ENCODE assay signal across 24 cellular contexts in genomic region chr1:150144606-150145005, GRCh38. TPM values are rescaled to one million over a fixed set of nuclear protein-coding genes. Genes with fewer than 3 reads are reported as not detected.
DNase-seq lines count a peak whose midpoint lies in the region; ATAC-seq and TF ChIP-seq lines count a peak whose summit lies in the region.
"Had no signal": no experiment of that assay in that cellular context is flagged by ENCODE, and none has a peak within 500 bp of the region (broad histone marks: within the 10 kb centered on the region; RNA-seq: fewer than 3 reads in every experiment).

No MANE protein-coding gene starts in this region.

- no peaks in the 10 kb centered on the region for H3K9me3 Mint-ChIP-seq in activated T-helper 17 cell treated with anti-CD3 and anti-CD28 coated beads, Interleukin-2, amount 50 U/mL, for 72 hours
- H3K9me3 Mint-ChIP-seq: naive thymus-derived CD8-positive, alpha-beta T cell had no signal

- H3K27me3 ChIP-seq in left ventricle myocardium inferior (ENCODE audit: low read depth): no peaks in the 10 kb centered on the region
- H3K27me3 ChIP-seq in right cardiac atrium (ENCODE audit: control insufficient read depth, insufficient read depth): no peaks in the 10 kb centered on the region
- H3K27me3 ChIP-seq: esophagus muscularis mucosa, gastrocnemius medialis, pancreas had no signal

- ATAC-seq in right cardiac atrium (no peak), GM19324 (IDR thresholded peaks at IDR 0.05; ENCODE audit: low FRiP score, unreplicated experiment) (no peak)
- ATAC-seq in activated T-helper 17 cell treated with anti-CD3 and anti-CD28 coated beads, Interleukin-2, amount 50 U/mL, for 72 hours (replicated peaks): no peak
- ATAC-seq: gastrocnemius medialis; naive thymus-derived CD8-positive, alpha-beta T cell; pancreas; sciatic nerve had no signal

- peak overlapping the region; percentile 23 for H3K4me3 Mint-ChIP-seq in activated T-helper 17 cell treated with anti-CD3 and anti-CD28 coated beads, Interleukin-2, amount 50 U/mL, for 72 hours
- H3K4me3 Mint-ChIP-seq: activated naive CD8-positive, alpha-beta T cell had no signal

- no peaks in the 10 kb centered on the region for H3K36me3 ChIP-seq in left ventricle myocardium inferior
- H3K36me3 ChIP-seq: gastrocnemius medialis, pancreas had no signal

- TF ChIP-seq CTCF in left ventricle myocardium inferior (IDR thresholded peaks at IDR 0.05; ENCODE audit: borderline replicate concordance): no peak

- no peaks in the 10 kb centered on the region for H3K27me3 Mint-ChIP-seq in activated T-helper 17 cell treated with anti-CD3 and anti-CD28 coated beads, Interleukin-2, amount 50 U/mL, for 72 hours
- H3K27me3 Mint-ChIP-seq: activated naive CD8-positive, alpha-beta T cell; naive thymus-derived CD8-positive, alpha-beta T cell had no signal

- peak overlapping the region; percentile 51 for H3K27ac Mint-ChIP-seq in activated T-helper 17 cell treated with anti-CD3 and anti-CD28 coated beads, Interleukin-2, amount 50 U/mL, for 72 hours
- H3K27ac Mint-ChIP-seq: activated naive CD8-positive, alpha-beta T cell had no signal

- H3K9me3 ChIP-seq in left ventricle myocardium inferior (replicated peaks) (no peaks in the 10 kb centered on the region), right cardiac atrium (ENCODE audit: control insufficient read depth, low read length) (no peaks in the 10 kb centered on the region)
- H3K9me3 ChIP-seq: esophagus muscularis mucosa, gastrocnemius medialis, pancreas had no signal

- intact Hi-C loops in left ventricle myocardium inferior (cut with micrococcal nuclease) (no loop called here), right cardiac atrium (cut with DNase I) (no loop called here)

- H3K27ac ChIP-seq in left ventricle myocardium inferior (replicated peaks) (peak overlapping the region; percentile 34), right cardiac atrium (ENCODE audit: low read length) (no peak overlapping the region)
- H3K27ac ChIP-seq: esophagus muscularis mucosa, gastrocnemius medialis, pancreas, WERI-Rb-1 had no signal

- no peaks in the 10 kb centered on the region for H3K36me3 Mint-ChIP-seq in activated T-helper 17 cell treated with anti-CD3 and anti-CD28 coated beads, Interleukin-2, amount 50 U/mL, for 72 hours (ENCODE audit: low read depth)
- H3K36me3 Mint-ChIP-seq: activated naive CD8-positive, alpha-beta T cell had no signal

- WGBS in right cardiac atrium: 45% methylated on average over 5 of the region's 5 CpGs

- H3K4me3 ChIP-seq in left ventricle myocardium inferior (no peak overlapping the region), right cardiac atrium (ENCODE audit: low read length) (no peak overlapping the region)
- H3K4me3 ChIP-seq: esophagus muscularis mucosa, gastrocnemius medialis, pancreas had no signal

- DNase-seq in left ventricle myocardium inferior (no peak), right cardiac atrium (no peak), MV-4-11 (lab: John Stamatoyannopoulos, UW) (peak; percentile 68), inferior parietal cortex (ENCODE audit: extremely low spot score) (no peak), GM03348 (ENCODE audit: low spot score) (no peak)
- DNase-seq in stimulated activated CD4-positive, alpha-beta T cell treated with anti-CD3 and anti-CD28 coated beads, Interleukin-12 subunit alpha, Interleukin-12 subunit beta, amount 100 ng/mL, for 4 hours: no peak
- DNase-seq: activated CD4-positive, alpha-beta T cell treated with anti-CD3 and anti-CD28 coated beads, Interleukin-2, amount 50 U/mL, for 48 hours; activated T-cell treated with anti-CD3 and anti-CD28 coated beads for 4 hours; effector CD8-positive, alpha-beta T cell; gastrocnemius medialis; H7; Karpas-422; kidney glomerular epithelial cell; mesenchymal stem cell; naive thymus-derived CD8-positive, alpha-beta T cell; NCI-H2107; NCI-H524; pancreas; WERI-Rb-1 had no signal

- H3K4me1 ChIP-seq in left ventricle myocardium inferior (peaks cover 47% of the 10 kb centered on the region), right cardiac atrium (ENCODE audit: control insufficient read depth, insufficient read depth, low read length) (no peaks in the 10 kb centered on the region)
- H3K4me1 ChIP-seq: pancreas had no signal

- H3K4me1 Mint-ChIP-seq in activated T-helper 17 cell treated with anti-CD3 and anti-CD28 coated beads, Interleukin-2, amount 50 U/mL, for 72 hours: peaks cover 25% of the 10 kb centered on the region

RNA-seq across cellular contexts. Expression of gene PLEKHO1, which starts 5.1 kb away (rescaled TPM):
- total RNA-seq in left ventricle myocardium inferior: 49.4 TPM
- 10 to 100 TPM; 28.9 to 51.4 (median 34.4) TPM for total RNA-seq in right cardiac atrium
- 73.2 TPM for polyA plus RNA-seq in right cardiac atrium
- total RNA-seq in activated T-helper 17 cell treated with anti-CD3 and anti-CD28 coated beads, Interleukin-2, amount 50 U/mL, for 72 hours: 10 to 100 TPM; 33.1 to 43.0 TPM
